In genomic region chr1:219954736-219955421, GRCh38 we compare ENCODE assay signal across 1 cellular context.
TF ChIP-seq lines count a peak whose summit lies in the region.

No MANE protein-coding gene starts in this region.

TF ChIP-seq in HepG2, 621 proteins besides CTCF, POLR2A, EP300 and RAD21 (continued from another document and continues in another):
- TF ChIP-seq TFAP4 (IDR thresholded peaks at IDR 0.05; ENCODE audit: borderline replicate concordance, low read depth): no peak
- no peak for TF ChIP-seq ZNF331 (CRISPR knock-in tag; IDR thresholded peaks at IDR 0.05)
- TF ChIP-seq NCOR1 (IDR thresholded peaks at IDR 0.05; ENCODE audit: borderline replicate concordance, low read length): peak; percentile 40; the same call in 1 of the 2 replicates
- TF ChIP-seq NR2F1 (CRISPR knock-in tag; IDR thresholded peaks at IDR 0.05): no peak
- no peak for TF ChIP-seq RELA (CRISPR knock-in tag; IDR thresholded peaks at IDR 0.05)
- no peak for TF ChIP-seq ARID3A (IDR thresholded peaks at IDR 0.05; ENCODE audit: low read depth, low read length)
- TF ChIP-seq PAF1 (CRISPR knock-in tag; IDR thresholded peaks at IDR 0.05): no peak
- TF ChIP-seq ZFP37 (CRISPR knock-in tag; IDR thresholded peaks at IDR 0.05; ENCODE audit: borderline replicate concordance): no peak
- TF ChIP-seq TFE3 (CRISPR knock-in tag; IDR thresholded peaks at IDR 0.05): peak; percentile 58; the same call in 1 of the 2 replicates
- TF ChIP-seq ZNF12 (CRISPR knock-in tag; IDR thresholded peaks at IDR 0.05): peak; percentile 20; the same call in 1 of the 2 replicates
- TF ChIP-seq GMEB2 (CRISPR knock-in tag; IDR thresholded peaks at IDR 0.05; ENCODE audit: low read depth): no peak
- no peak for TF ChIP-seq ZNF570 (CRISPR knock-in tag; IDR thresholded peaks at IDR 0.05; ENCODE audit: borderline replicate concordance)
- peak; percentile 81 for TF ChIP-seq ARID5B (CRISPR knock-in tag; IDR thresholded peaks at IDR 0.05)
- TF ChIP-seq ZFP41 (CRISPR knock-in tag; IDR thresholded peaks at IDR 0.05; ENCODE audit: borderline replicate concordance): no peak
- TF ChIP-seq PRPF4 (IDR thresholded peaks at IDR 0.05; ENCODE audit: low read depth, low read length, poor library complexity, severe bottlenecking): no peak
- no peak for TF ChIP-seq ZNF879 (CRISPR knock-in tag; IDR thresholded peaks at IDR 0.05)
- TF ChIP-seq HCFC1 (IDR thresholded peaks at IDR 0.05; ENCODE audit: low read depth, low read length): no peak
- TF ChIP-seq NR2C2 (CRISPR knock-in tag; IDR thresholded peaks at IDR 0.05; ENCODE audit: borderline replicate concordance): no peak
- no peak for TF ChIP-seq ZNF761 (CRISPR knock-in tag; conservative IDR thresholded peaks at IDR 0.05)
- no peak for TF ChIP-seq ARNTL (CRISPR knock-in tag; IDR thresholded peaks at IDR 0.05)
- no peak for TF ChIP-seq POLR2AphosphoS2 (IDR thresholded peaks at IDR 0.05; ENCODE audit: low read depth, low read length)
- no peak for TF ChIP-seq ZNF776 (CRISPR knock-in tag; IDR thresholded peaks at IDR 0.05)
- TF ChIP-seq TRIM24 (CRISPR knock-in tag; IDR thresholded peaks at IDR 0.05): no peak
- peak; percentile 59; the same call in 1 of the 2 replicates for TF ChIP-seq SALL1 (CRISPR knock-in tag; IDR thresholded peaks at IDR 0.05)
- no peak for TF ChIP-seq CENPBD1 (CRISPR knock-in tag; IDR thresholded peaks at IDR 0.05; ENCODE audit: borderline replicate concordance, low read depth)
- no peak for TF ChIP-seq CCDC6 (CRISPR knock-in tag; IDR thresholded peaks at IDR 0.05)
- no peak for TF ChIP-seq STAT5B (CRISPR knock-in tag; IDR thresholded peaks at IDR 0.05)
- TF ChIP-seq ELK4 (CRISPR knock-in tag; IDR thresholded peaks at IDR 0.05; ENCODE audit: borderline replicate concordance): no peak
- no peak for TF ChIP-seq ZNF710 (CRISPR knock-in tag; IDR thresholded peaks at IDR 0.05; ENCODE audit: borderline replicate concordance)
- TF ChIP-seq ZSCAN9 (CRISPR knock-in tag; IDR thresholded peaks at IDR 0.05; ENCODE audit: borderline replicate concordance): no peak
- TF ChIP-seq TP53 (CRISPR knock-in tag; conservative IDR thresholded peaks at IDR 0.05): no peak
- no peak for TF ChIP-seq JUNB (CRISPR knock-in tag; IDR thresholded peaks at IDR 0.05; ENCODE audit: borderline replicate concordance)
- TF ChIP-seq AKAP8 (CRISPR knock-in tag; IDR thresholded peaks at IDR 0.05): no peak
- TF ChIP-seq SKIL (CRISPR knock-in tag; IDR thresholded peaks at IDR 0.05; ENCODE audit: borderline replicate concordance): no peak
- no peak for TF ChIP-seq ZNF230 (CRISPR knock-in tag; IDR thresholded peaks at IDR 0.05)
- TF ChIP-seq MTF1 (CRISPR knock-in tag; IDR thresholded peaks at IDR 0.05): no peak
- no peak for TF ChIP-seq ZSCAN31 (CRISPR knock-in tag; IDR thresholded peaks at IDR 0.05; ENCODE audit: low read depth)
- TF ChIP-seq ZNF746 (CRISPR knock-in tag; IDR thresholded peaks at IDR 0.05): no peak
- no peak for TF ChIP-seq ZNF616 (CRISPR knock-in tag; IDR thresholded peaks at IDR 0.05; ENCODE audit: low read depth)
- no peak for TF ChIP-seq ZNF232 (CRISPR knock-in tag; IDR thresholded peaks at IDR 0.05; ENCODE audit: borderline replicate concordance)
- no peak for TF ChIP-seq MEIS1 (CRISPR knock-in tag; IDR thresholded peaks at IDR 0.05; ENCODE audit: borderline replicate concordance)
- TF ChIP-seq GRHL1 (CRISPR knock-in tag; conservative IDR thresholded peaks at IDR 0.05): no peak
- TF ChIP-seq ZNF713 (CRISPR knock-in tag; IDR thresholded peaks at IDR 0.05): no peak
- TF ChIP-seq ATF7-NPFF (CRISPR knock-in tag; IDR thresholded peaks at IDR 0.05; ENCODE audit: low read depth): no peak
- peak; percentile 37; the same call in 1 of the 2 replicates for TF ChIP-seq IRF2 (CRISPR knock-in tag; IDR thresholded peaks at IDR 0.05)
- peak; percentile 59; the same call in 1 of the 2 replicates for TF ChIP-seq PITX1 (CRISPR knock-in tag; IDR thresholded peaks at IDR 0.05)
- no peak for TF ChIP-seq ZKSCAN8 (CRISPR knock-in tag; IDR thresholded peaks at IDR 0.05; ENCODE audit: borderline replicate concordance)
- TF ChIP-seq ZBTB14 (CRISPR knock-in tag; IDR thresholded peaks at IDR 0.05): no peak
- no peak for TF ChIP-seq FLYWCH1 (CRISPR knock-in tag; IDR thresholded peaks at IDR 0.05)
- TF ChIP-seq ZNF382 (CRISPR knock-in tag; IDR thresholded peaks at IDR 0.05; ENCODE audit: borderline replicate concordance): no peak
